1 cellular context compared by ENCODE assay signal in the genomic region with DNA sequence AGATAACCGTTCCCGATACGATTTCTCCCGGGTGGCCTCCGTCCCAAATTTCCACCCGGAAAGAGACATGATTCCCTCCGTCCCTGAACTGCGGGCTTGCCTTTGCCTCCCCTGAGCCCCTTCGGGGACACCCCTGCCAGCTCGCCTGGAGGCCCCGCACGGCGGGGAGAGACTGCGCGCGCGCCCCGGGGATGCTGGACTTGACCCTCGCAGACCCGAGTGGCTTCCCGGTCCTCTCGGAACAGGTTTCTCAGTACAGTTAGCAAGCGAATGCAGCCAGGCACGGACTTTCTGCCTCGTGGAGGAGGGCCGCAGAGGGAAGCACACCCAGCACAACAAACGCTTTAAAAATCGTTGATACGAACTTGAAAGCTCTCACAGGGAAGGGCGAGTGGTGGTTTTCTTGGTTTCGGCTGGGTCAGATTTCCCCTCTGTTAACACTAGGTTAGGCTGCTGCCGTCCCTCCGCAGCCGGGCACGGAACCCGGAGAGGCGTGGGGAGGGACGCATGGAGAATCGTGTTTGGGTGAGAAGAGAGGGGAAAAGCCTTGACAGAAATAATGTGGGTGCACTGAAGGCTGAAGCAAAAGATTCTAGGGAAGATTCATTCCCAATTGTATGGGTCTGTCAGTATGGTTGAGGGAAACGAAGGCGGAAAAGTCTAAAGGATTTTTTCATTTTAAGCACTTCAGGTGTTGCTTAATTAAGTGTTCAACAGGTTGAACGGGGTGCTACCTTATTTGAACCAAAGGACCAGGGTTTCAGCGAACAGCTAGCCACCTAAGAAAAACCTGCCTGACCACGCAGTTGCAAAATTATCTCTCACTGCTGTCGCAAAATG.
TF ChIP-seq lines count a peak whose summit lies in the region.

No MANE protein-coding gene starts in this region.

TF ChIP-seq in H1, 55 proteins besides CTCF, POLR2A, EP300 and RAD21 (continued from another document):
- TF ChIP-seq EZH2 (IDR thresholded peaks at IDR 0.05; ENCODE audit: low read depth, low read length, severe bottlenecking) (no peak), CHD2 (IDR thresholded peaks at IDR 0.05; ENCODE audit: low read length) (no peak), NRF1 (IDR thresholded peaks at IDR 0.05; ENCODE audit: low read depth, low read length) (no peak), SP4 (IDR thresholded peaks at IDR 0.05; ENCODE audit: low read length) (no peak), POU5F1 (IDR thresholded peaks at IDR 0.05; ENCODE audit: low read depth, low read length) (no peak), SRF (IDR thresholded peaks at IDR 0.05; ENCODE audit: low read depth, low read length) (no peak), TCF12 (IDR thresholded peaks at IDR 0.05; ENCODE audit: low read depth, low read length) (no peak), CBX8 (IDR thresholded peaks at IDR 0.05; ENCODE audit: borderline replicate concordance, low read depth, low read length) (no peak), KDM5A (IDR thresholded peaks at IDR 0.05; ENCODE audit: low read length) (no peak), TBP (IDR thresholded peaks at IDR 0.05; ENCODE audit: low read depth, low read length) (no peak), CTBP2 (IDR thresholded peaks at IDR 0.05; ENCODE audit: borderline replicate concordance, insufficient read depth, insufficient read length, low read length) (no peak), SP1 (IDR thresholded peaks at IDR 0.05; ENCODE audit: low read depth, low read length) (no peak), RFX5 (IDR thresholded peaks at IDR 0.05; ENCODE audit: borderline replicate concordance, low read depth, low read length) (no peak), ASH2L (IDR thresholded peaks at IDR 0.05; ENCODE audit: low read length) (peak; percentile 76), SIN3A (conservative IDR thresholded peaks at IDR 0.05 in 1 of 2, IDR thresholded peaks at IDR 0.05 in 1 of 2; ENCODE audit: low read depth in 1 of 2, low read length in 2 of 2) (peak in 1 of 2 experiments; percentile 8; a peak in 1 of 4 replicates), KDM4A (IDR thresholded peaks at IDR 0.05; ENCODE audit: low read depth, low read length, severe bottlenecking) (peak; percentile 54), GTF2F1 (IDR thresholded peaks at IDR 0.05; ENCODE audit: borderline replicate concordance, low read depth, low read length) (no peak), FOSL1 (IDR thresholded peaks at IDR 0.05; ENCODE audit: insufficient read depth, low read depth, low read length) (no peak), RXRA (IDR thresholded peaks at IDR 0.05; ENCODE audit: insufficient read depth, low read depth, low read length) (no peak), CREB1 (IDR thresholded peaks at IDR 0.05) (no peak), CHD1 (IDR thresholded peaks at IDR 0.05; ENCODE audit: low read depth, low read length) (no peak), CEBPB (IDR thresholded peaks at IDR 0.05; ENCODE audit: low read depth, low read length) (no peak), BACH1 (IDR thresholded peaks at IDR 0.05; ENCODE audit: low read length) (no peak), SP2 (IDR thresholded peaks at IDR 0.05; ENCODE audit: low read length) (no peak), SUZ12 (IDR thresholded peaks at IDR 0.05; ENCODE audit: low read length) (peak; percentile 43; the same call in 1 of the 2 replicates), KDM1A (IDR thresholded peaks at IDR 0.05; ENCODE audit: borderline replicate concordance, low read length) (no peak), CBX5 (IDR thresholded peaks at IDR 0.05; ENCODE audit: low read depth, low read length) (no peak), YY1 (IDR thresholded peaks at IDR 0.05; ENCODE audit: low read depth, low read length) (no peak), TAF7 (optimal IDR thresholded peaks at IDR 0.05; ENCODE audit: borderline replicate concordance, low read depth, low read length) (no peak), EGR1 (IDR thresholded peaks at IDR 0.05; ENCODE audit: borderline replicate concordance, low read depth, low read length) (no peak), GABPA (IDR thresholded peaks at IDR 0.05; ENCODE audit: borderline replicate concordance, insufficient read depth, low read length) (no peak), MAFK (IDR thresholded peaks at IDR 0.05; ENCODE audit: low read depth, low read length) (no peak), SAP30 (IDR thresholded peaks at IDR 0.05; ENCODE audit: insufficient read depth, insufficient replicate concordance, low read length) (no peak), ATF3 (IDR thresholded peaks at IDR 0.05; ENCODE audit: insufficient read depth, low read depth, low read length) (no peak), TEAD4 (IDR thresholded peaks at IDR 0.05; ENCODE audit: low read depth, low read length) (no peak), POLR2AphosphoS5 (IDR thresholded peaks at IDR 0.05; ENCODE audit: low read depth, low read length) (0 out of 2 replicates have a peak, but pooled peaks have one; percentile 2), E2F6 (IDR thresholded peaks at IDR 0.05) (no peak; the same call in 1 of the 2 replicates), RNF2 (IDR thresholded peaks at IDR 0.05; ENCODE audit: borderline replicate concordance, low read depth, low read length, missing control alignments, poor library complexity, severe bottlenecking) (no peak)
- TF ChIP-seq, protein P1, sequence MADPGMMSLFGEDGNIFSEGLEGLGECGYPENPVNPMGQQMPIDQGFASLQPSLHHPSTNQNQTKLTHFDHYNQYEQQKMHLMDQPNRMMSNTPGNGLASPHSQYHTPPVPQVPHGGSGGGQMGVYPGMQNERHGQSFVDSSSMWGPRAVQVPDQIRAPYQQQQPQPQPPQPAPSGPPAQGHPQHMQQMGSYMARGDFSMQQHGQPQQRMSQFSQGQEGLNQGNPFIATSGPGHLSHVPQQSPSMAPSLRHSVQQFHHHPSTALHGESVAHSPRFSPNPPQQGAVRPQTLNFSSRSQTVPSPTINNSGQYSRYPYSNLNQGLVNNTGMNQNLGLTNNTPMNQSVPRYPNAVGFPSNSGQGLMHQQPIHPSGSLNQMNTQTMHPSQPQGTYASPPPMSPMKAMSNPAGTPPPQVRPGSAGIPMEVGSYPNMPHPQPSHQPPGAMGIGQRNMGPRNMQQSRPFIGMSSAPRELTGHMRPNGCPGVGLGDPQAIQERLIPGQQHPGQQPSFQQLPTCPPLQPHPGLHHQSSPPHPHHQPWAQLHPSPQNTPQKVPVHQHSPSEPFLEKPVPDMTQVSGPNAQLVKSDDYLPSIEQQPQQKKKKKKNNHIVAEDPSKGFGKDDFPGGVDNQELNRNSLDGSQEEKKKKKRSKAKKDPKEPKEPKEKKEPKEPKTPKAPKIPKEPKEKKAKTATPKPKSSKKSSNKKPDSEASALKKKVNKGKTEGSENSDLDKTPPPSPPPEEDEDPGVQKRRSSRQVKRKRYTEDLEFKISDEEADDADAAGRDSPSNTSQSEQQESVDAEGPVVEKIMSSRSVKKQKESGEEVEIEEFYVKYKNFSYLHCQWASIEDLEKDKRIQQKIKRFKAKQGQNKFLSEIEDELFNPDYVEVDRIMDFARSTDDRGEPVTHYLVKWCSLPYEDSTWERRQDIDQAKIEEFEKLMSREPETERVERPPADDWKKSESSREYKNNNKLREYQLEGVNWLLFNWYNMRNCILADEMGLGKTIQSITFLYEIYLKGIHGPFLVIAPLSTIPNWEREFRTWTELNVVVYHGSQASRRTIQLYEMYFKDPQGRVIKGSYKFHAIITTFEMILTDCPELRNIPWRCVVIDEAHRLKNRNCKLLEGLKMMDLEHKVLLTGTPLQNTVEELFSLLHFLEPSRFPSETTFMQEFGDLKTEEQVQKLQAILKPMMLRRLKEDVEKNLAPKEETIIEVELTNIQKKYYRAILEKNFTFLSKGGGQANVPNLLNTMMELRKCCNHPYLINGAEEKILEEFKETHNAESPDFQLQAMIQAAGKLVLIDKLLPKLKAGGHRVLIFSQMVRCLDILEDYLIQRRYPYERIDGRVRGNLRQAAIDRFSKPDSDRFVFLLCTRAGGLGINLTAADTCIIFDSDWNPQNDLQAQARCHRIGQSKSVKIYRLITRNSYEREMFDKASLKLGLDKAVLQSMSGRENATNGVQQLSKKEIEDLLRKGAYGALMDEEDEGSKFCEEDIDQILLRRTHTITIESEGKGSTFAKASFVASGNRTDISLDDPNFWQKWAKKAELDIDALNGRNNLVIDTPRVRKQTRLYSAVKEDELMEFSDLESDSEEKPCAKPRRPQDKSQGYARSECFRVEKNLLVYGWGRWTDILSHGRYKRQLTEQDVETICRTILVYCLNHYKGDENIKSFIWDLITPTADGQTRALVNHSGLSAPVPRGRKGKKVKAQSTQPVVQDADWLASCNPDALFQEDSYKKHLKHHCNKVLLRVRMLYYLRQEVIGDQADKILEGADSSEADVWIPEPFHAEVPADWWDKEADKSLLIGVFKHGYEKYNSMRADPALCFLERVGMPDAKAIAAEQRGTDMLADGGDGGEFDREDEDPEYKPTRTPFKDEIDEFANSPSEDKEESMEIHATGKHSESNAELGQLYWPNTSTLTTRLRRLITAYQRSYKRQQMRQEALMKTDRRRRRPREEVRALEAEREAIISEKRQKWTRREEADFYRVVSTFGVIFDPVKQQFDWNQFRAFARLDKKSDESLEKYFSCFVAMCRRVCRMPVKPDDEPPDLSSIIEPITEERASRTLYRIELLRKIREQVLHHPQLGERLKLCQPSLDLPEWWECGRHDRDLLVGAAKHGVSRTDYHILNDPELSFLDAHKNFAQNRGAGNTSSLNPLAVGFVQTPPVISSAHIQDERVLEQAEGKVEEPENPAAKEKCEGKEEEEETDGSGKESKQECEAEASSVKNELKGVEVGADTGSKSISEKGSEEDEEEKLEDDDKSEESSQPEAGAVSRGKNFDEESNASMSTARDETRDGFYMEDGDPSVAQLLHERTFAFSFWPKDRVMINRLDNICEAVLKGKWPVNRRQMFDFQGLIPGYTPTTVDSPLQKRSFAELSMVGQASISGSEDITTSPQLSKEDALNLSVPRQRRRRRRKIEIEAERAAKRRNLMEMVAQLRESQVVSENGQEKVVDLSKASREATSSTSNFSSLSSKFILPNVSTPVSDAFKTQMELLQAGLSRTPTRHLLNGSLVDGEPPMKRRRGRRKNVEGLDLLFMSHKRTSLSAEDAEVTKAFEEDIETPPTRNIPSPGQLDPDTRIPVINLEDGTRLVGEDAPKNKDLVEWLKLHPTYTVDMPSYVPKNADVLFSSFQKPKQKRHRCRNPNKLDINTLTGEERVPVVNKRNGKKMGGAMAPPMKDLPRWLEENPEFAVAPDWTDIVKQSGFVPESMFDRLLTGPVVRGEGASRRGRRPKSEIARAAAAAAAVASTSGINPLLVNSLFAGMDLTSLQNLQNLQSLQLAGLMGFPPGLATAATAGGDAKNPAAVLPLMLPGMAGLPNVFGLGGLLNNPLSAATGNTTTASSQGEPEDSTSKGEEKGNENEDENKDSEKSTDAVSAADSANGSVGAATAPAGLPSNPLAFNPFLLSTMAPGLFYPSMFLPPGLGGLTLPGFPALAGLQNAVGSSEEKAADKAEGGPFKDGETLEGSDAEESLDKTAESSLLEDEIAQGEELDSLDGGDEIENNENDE (IDR thresholded peaks at IDR 0.05; ENCODE audit: insufficient replicate concordance, low read length): no peak
- TF ChIP-seq, protein P2, sequence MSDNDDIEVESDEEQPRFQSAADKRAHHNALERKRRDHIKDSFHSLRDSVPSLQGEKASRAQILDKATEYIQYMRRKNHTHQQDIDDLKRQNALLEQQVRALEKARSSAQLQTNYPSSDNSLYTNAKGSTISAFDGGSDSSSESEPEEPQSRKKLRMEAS (IDR thresholded peaks at IDR 0.05): 0 out of 2 replicates have a peak, but pooled peaks have one; percentile 24
- TF ChIP-seq, protein P3, sequence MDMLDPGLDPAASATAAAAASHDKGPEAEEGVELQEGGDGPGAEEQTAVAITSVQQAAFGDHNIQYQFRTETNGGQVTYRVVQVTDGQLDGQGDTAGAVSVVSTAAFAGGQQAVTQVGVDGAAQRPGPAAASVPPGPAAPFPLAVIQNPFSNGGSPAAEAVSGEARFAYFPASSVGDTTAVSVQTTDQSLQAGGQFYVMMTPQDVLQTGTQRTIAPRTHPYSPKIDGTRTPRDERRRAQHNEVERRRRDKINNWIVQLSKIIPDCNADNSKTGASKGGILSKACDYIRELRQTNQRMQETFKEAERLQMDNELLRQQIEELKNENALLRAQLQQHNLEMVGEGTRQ (IDR thresholded peaks at IDR 0.05; ENCODE audit: low read length): no peak
